8 cellular contexts compared by ENCODE assay signal in genomic region chr3:48739617-48739954, GRCh38. TPM values are rescaled to one million over a fixed set of nuclear protein-coding genes. Genes with fewer than 3 reads are reported as not detected.
DNase-seq lines count a peak whose midpoint lies in the region; ATAC-seq and TF ChIP-seq lines count a peak whose summit lies in the region.

No MANE protein-coding gene starts in this region.

- no peak overlapping the region for H3K4me3 Mint-ChIP-seq in stimulated activated naive B cell treated with anti-CD40 and anti-IgM and Interleukin-4, amounts not matched to agents 10 μg/mL and 1 μg/mL and 100 μg/mL, for 72 hours

- no peaks in the 10 kb centered on the region for H3K27me3 Mint-ChIP-seq in stimulated activated naive B cell treated with anti-CD40 and anti-IgM and Interleukin-4, amounts not matched to agents 10 μg/mL and 1 μg/mL and 100 μg/mL, for 72 hours

- H3K9me3 ChIP-seq in Peyer's patch, result no peaks in the 10 kb centered on the region

- H3K36me3 Mint-ChIP-seq in stimulated activated naive B cell treated with anti-CD40 and anti-IgM and Interleukin-4, amounts not matched to agents 10 μg/mL and 1 μg/mL and 100 μg/mL, for 72 hours, result peaks cover 0 to 3% of the 10 kb centered on the region in 2 donors

- no peak overlapping the region for H3K27ac Mint-ChIP-seq in stimulated activated naive B cell treated with anti-CD40 and anti-IgM and Interleukin-4, amounts not matched to agents 10 μg/mL and 1 μg/mL and 100 μg/mL, for 72 hours

- no peak for TF ChIP-seq CTCF in Peyer's patch (IDR thresholded peaks at IDR 0.05)

- DNase-seq in Peyer's patch (no peak), glomerular visceral epithelial cell (ENCODE audit: extremely low spot score) (no peak), activated gamma-delta T cell (lab: John Stamatoyannopoulos, UW) (no peak)
- no peak for DNase-seq in stimulated activated naive B cell treated with anti-CD40 and anti-IgM and Interleukin-4, amounts not matched to agents 10 μg/mL and 1 μg/mL and 100 μg/mL, for 72 hours
- no peak for DNase-seq in stimulated activated CD4-positive, alpha-beta T cell treated with anti-CD3 and anti-CD28 coated beads, Interleukin-4, amount 100 ng/mL, for 1 hour

- no peaks in the 10 kb centered on the region for H3K36me3 ChIP-seq in Peyer's patch

- H3K4me3 ChIP-seq in Peyer's patch, result peak overlapping the region in 1 of 4 donors; percentile 20

- H3K4me1 ChIP-seq in Peyer's patch, result peaks cover 6 to 65% (median 12%) of the 10 kb centered on the region in 4 donors

- H3K27ac ChIP-seq in Peyer's patch (peak overlapping the region; percentile 57 to 90 (median 70)), layer of hippocampus (ENCODE audit: low read depth, low read length) (peak overlapping the region; percentile 94)

- ATAC-seq in GM21515 (IDR thresholded peaks at IDR 0.05; ENCODE audit: unreplicated experiment) (peak; percentile 15), HG02852 (IDR thresholded peaks at IDR 0.05; ENCODE audit: unreplicated experiment) (no peak)
- ATAC-seq in stimulated activated naive B cell treated with anti-CD40 and anti-IgM and Interleukin-4, amounts not matched to agents 10 μg/mL and 1 μg/mL and 100 μg/mL, for 72 hours (replicated peaks), result peak; percentile 3 to 38

- H3K4me1 Mint-ChIP-seq in stimulated activated naive B cell treated with anti-CD40 and anti-IgM and Interleukin-4, amounts not matched to agents 10 μg/mL and 1 μg/mL and 100 μg/mL, for 72 hours, result peaks cover 4 to 11% of the 10 kb centered on the region in 2 donors

- TF ChIP-seq POLR2A in Peyer's patch (IDR thresholded peaks at IDR 0.05), result no peak

- H3K27me3 ChIP-seq in Peyer's patch, result no peaks in the 10 kb centered on the region
- no peaks in the 10 kb centered on the region for H3K27me3 ChIP-seq in layer of hippocampus (ENCODE audit: control insufficient read depth, insufficient read depth, low read length)

- no peaks in the 10 kb centered on the region for H3K9me3 Mint-ChIP-seq in stimulated activated naive B cell treated with anti-CD40 and anti-IgM and Interleukin-4, amounts not matched to agents 10 μg/mL and 1 μg/mL and 100 μg/mL, for 72 hours

RNA-seq across cellular contexts. Expression of gene IP6K2, which starts 22.6 kb away (rescaled TPM):
- total RNA-seq in Peyer's patch, result 100 to 1,000 TPM in 3 of 4 donors, 10 to 100 TPM in 1; 97.6 to 211 (median 163) TPM

RNA-seq across cellular contexts. Expression of gene NCKIPSD, which starts 53.9 kb away (rescaled TPM):
- total RNA-seq in Peyer's patch, result 10 to 100 TPM; 35.7 to 66.8 (median 64.4) TPM
